ENCODE assay signal across 17 cellular contexts in genomic region chr4:8516996-8517550, GRCh38.
DNase-seq lines count a peak whose midpoint lies in the region; ATAC-seq, FAIRE-seq and TF ChIP-seq lines count a peak whose summit lies in the region.
"Had no signal": no experiment of that assay in that cellular context is flagged by ENCODE, and none has a peak within 500 bp of the region (broad histone marks: within the 10 kb centered on the region; RNA-seq: fewer than 3 reads in every experiment).

No MANE protein-coding gene starts in this region.

- H3K36me3 ChIP-seq in adipocyte (ENCODE audit: control insufficient read depth, insufficient read depth, low read length, severe bottlenecking) (no peaks in the 10 kb centered on the region), ovary (no peaks in the 10 kb centered on the region)

- H3K27me3 ChIP-seq in adipocyte (replicated peaks; ENCODE audit: control insufficient read depth, insufficient read depth, low read length) = peaks cover 4% of the 10 kb centered on the region
- H3K27me3 ChIP-seq in ovary = no peaks in the 10 kb centered on the region

- no peak overlapping the region for H3K4me3 ChIP-seq in adipocyte (ENCODE audit: low read length)
- no peak overlapping the region for H3K4me3 ChIP-seq in ovary
- H3K4me3 ChIP-seq: K562 had no signal

- no peak for FAIRE-seq in HTR-8/SVneo (lab: Jason Lieb, UNC)
- FAIRE-seq: GM12891, K562 had no signal

- no peak overlapping the region for H3K27ac Mint-ChIP-seq in T-helper 17 cell

- no peak for ATAC-seq in T-helper 17 cell
- ATAC-seq: K562, Panc1 had no signal

- TF ChIP-seq EP300 in ovary (IDR thresholded peaks at IDR 0.05) = no peak

- H3K36me3 Mint-ChIP-seq in T-helper 17 cell (ENCODE audit: low read depth) = no peaks in the 10 kb centered on the region

- intact Hi-C loops in ovary (cut with DNase I) = no loop called here

- H3K9me3 ChIP-seq in adipocyte (ENCODE audit: control insufficient read depth, low read length) (peaks cover 28% of the 10 kb centered on the region), ovary (no peaks in the 10 kb centered on the region), T-helper 17 cell (ENCODE audit: control insufficient read depth, low read length, poor library complexity, severe bottlenecking) (no peaks in the 10 kb centered on the region)

- peaks cover 6% of the 10 kb centered on the region for H3K4me1 ChIP-seq in adipocyte (ENCODE audit: control insufficient read depth, insufficient read depth, low read length)
- H3K4me1 ChIP-seq in ovary (ENCODE audit: insufficient read depth) = peaks cover 10% of the 10 kb centered on the region

- no peak for TF ChIP-seq POLR2A in ovary (IDR thresholded peaks at IDR 0.05)

- DNase-seq in A172 (ENCODE audit: low spot score) (peak; percentile 23), HTR-8/SVneo (ENCODE audit: insufficient read length, low spot score) (peak; percentile 49), adipocyte (ENCODE audit: low read depth) (peak; percentile 25), ovary (no peak), D341Med (ENCODE audit: low spot score) (no peak), middle frontal gyrus (ENCODE audit: extremely low spot score, low spot score) (no peak), T-helper 17 cell (no peak), foreskin melanocyte (no peak)
- DNase-seq: NCI-H1105, NCI-H187, NCI-H82, SHP77 treated with DMSO at 0.1 percent for 48 hours had no signal

- no peaks in the 10 kb centered on the region for H3K4me1 Mint-ChIP-seq in T-helper 17 cell

- H3K4me3 Mint-ChIP-seq in T-helper 17 cell = no peak overlapping the region

- peak overlapping the region; percentile 12 to 20 for H3K27ac ChIP-seq in ovary
- H3K27ac ChIP-seq: 22Rv1, C4-2B had no signal

- H3K27me3 Mint-ChIP-seq in T-helper 17 cell = peaks cover 12% of the 10 kb centered on the region

- TF ChIP-seq CTCF in ovary (IDR thresholded peaks at IDR 0.05) = no peak

- no peak overlapping the region for H3K9ac ChIP-seq in adipocyte (ENCODE audit: low read length)

- 28 to 50% (median 36%) methylated on average over 5 of the region's 5 CpGs for WGBS in ovary, 3 donors

Comparison
In these comparisons a context has a peak if more than half of its experiments do, and no peak if none do; other contexts are left out.
1. DNase-seq: peak in A172 (single experiment), HTR-8/SVneo (single experiment) and adipocyte (single experiment); none in ovary (0 of 5), D341Med (single experiment), middle frontal gyrus (single experiment), T-helper 17 cell (0 of 3) and foreskin melanocyte (single experiment).